11 cellular contexts compared by ENCODE assay signal in the genomic region with DNA sequence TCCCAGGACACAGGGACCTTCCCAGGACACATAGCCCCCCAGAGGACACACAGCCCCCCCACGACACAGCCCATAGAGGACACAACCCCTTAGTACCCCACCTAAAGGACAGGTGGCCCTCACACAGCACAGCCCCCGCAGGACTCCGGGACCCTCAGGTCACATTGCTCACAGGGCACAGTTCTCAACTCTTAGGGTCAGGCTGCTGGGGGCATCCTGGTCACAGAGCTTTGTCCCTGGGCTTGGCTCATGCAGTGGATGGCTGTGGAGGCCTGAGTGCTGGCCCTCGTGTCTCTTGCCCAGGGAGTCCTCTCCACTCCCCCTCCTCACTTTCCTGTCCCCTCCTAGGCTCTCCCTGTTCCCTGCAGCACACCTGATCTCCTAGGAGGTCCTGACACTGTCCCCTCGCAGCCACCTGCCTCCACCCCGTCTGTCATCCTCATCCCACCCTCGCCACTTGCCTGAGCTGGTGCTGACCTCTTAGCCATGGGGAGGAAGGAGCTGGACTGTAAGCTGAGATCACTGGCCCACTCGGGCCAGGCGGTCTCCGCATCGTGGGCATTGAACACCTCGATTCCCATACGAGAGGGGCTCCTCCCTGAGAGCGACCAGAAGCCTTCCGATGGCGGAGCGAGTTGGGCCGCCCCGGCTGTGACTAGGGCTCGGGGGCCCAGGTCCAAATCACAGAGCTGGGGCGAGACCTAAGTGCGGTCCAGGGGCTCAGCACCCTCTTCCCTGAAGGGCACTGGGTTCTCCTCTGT. TPM values are rescaled to one million over a fixed set of nuclear protein-coding genes. Genes with fewer than 3 reads are reported as not detected.
DNase-seq lines count a peak whose midpoint lies in the region; ATAC-seq and TF ChIP-seq lines count a peak whose summit lies in the region.
"Had no signal": no experiment of that assay in that cellular context is flagged by ENCODE, and none has a peak within 500 bp of the region (broad histone marks: within the 10 kb centered on the region; RNA-seq: fewer than 3 reads in every experiment).

No MANE protein-coding gene starts in this region.

- no peak for TF ChIP-seq CTCF in esophagus muscularis mucosa (IDR thresholded peaks at IDR 0.05)
- no peak for TF ChIP-seq CTCF in spleen (IDR thresholded peaks at IDR 0.05 in 8 of 11, conservative IDR thresholded peaks at IDR 0.05 in 3 of 11)
- TF ChIP-seq CTCF in H9 (conservative IDR thresholded peaks at IDR 0.05) = no peak

- WGBS in esophagus muscularis mucosa = 86% methylated on average over 19 of the region's 22 CpGs
- 87 to 92% (median 89%) methylated on average over 10 to 22 of the region's 22 CpGs for whole genome bisulfite sequencing in spleen, 5 donors
- WGBS in H9 (ENCODE audit: extremely low coverage, insufficient read length, low lambda C conversion rate) = no CpG with 5 or more reads among the region's 22 CpGs

- intact Hi-C loops in esophagus muscularis mucosa (cut with DNase I) (loop anchor here (5.0 kb wide), 2 partner anchors 57 to 103 kb away; a partner anchor contains a TSS), spleen (cut with DNase I; ENCODE audit: low total_unique reads) (loop anchor here (10.0 kb wide), 1 partner anchor 105 kb away; a partner anchor contains a TSS)

- H3K9me3 Mint-ChIP-seq in T-helper 2 cell treated with Interferon-gamma antibody and Interleukin-4, amounts not matched to agents 5 μg/mL and 100 μg/mL, for 36 hours = no peaks in the 10 kb centered on the region
- H3K9me3 Mint-ChIP-seq in H9 = no peaks in the 10 kb centered on the region

- H3K4me3 Mint-ChIP-seq in T-helper 2 cell treated with Interferon-gamma antibody and Interleukin-4, amounts not matched to agents 5 μg/mL and 100 μg/mL, for 36 hours = peak overlapping the region; percentile 59
- H3K4me3 Mint-ChIP-seq in T-helper 17 cell (peak overlapping the region; percentile 53), H9 (peak overlapping the region in 1 of 2 experiments; percentile 66; a peak in 4 of 5 replicates)

- H3K9me3 ChIP-seq in T-helper 17 cell (ENCODE audit: control insufficient read depth, low read length, poor library complexity, severe bottlenecking) = no peaks in the 10 kb centered on the region
- H3K9me3 ChIP-seq in esophagus muscularis mucosa = no peaks in the 10 kb centered on the region
- H3K9me3 ChIP-seq in spleen = no peaks in the 10 kb centered on the region
- H3K9me3 ChIP-seq in H9 (ENCODE audit: control insufficient read depth, low read depth, low read length) = no peaks in the 10 kb centered on the region
- H3K9me3 ChIP-seq: lower lobe of right lung had no signal

- H2BK12ac ChIP-seq in H9 (ENCODE audit: insufficient read length, low read depth, low read length) = no peak overlapping the region

- no peak overlapping the region for H2BK5ac ChIP-seq in H9 (ENCODE audit: insufficient read length, low read length)

- H2BK20ac ChIP-seq in H9 (ENCODE audit: low read depth, low read length, poor library complexity, severe bottlenecking) = no peak overlapping the region

- no peak overlapping the region for H3K9ac ChIP-seq in H9 (ENCODE audit: extremely low read depth, insufficient read length, low read length)

- H3K27me3 ChIP-seq in esophagus muscularis mucosa (no peaks in the 10 kb centered on the region), spleen (replicated peaks in 1 of 7) (no peaks in the 10 kb centered on the region), H9 (ENCODE audit: insufficient read depth, low read length) (no peaks in the 10 kb centered on the region)

- TF ChIP-seq POLR2A in esophagus muscularis mucosa (IDR thresholded peaks at IDR 0.05; ENCODE audit: low read depth) (no peak), spleen (IDR thresholded peaks at IDR 0.05) (no peak)

- no peaks in the 10 kb centered on the region for H4K20me1 ChIP-seq in H9 (ENCODE audit: control insufficient read depth, insufficient read depth, insufficient read length)

- peaks cover 15% of the 10 kb centered on the region for H3K4me1 Mint-ChIP-seq in T-helper 2 cell treated with Interferon-gamma antibody and Interleukin-4, amounts not matched to agents 5 μg/mL and 100 μg/mL, for 36 hours (ENCODE audit: low read depth)
- H3K4me1 Mint-ChIP-seq in T-helper 17 cell (peaks cover 24% of the 10 kb centered on the region), H9 (peaks cover 7 to 23% of the 10 kb centered on the region in 2 experiments)

- H3K79me1 ChIP-seq in H9 (ENCODE audit: insufficient read depth, low read depth, low read length, poor library complexity, severe bottlenecking) = peaks cover 4% of the 10 kb centered on the region

- no peak overlapping the region for H4K8ac ChIP-seq in H9 (replicated peaks; ENCODE audit: insufficient read length, low read depth, low read length)

- H3K4me3 ChIP-seq in esophagus muscularis mucosa (no peak overlapping the region), spleen (no peak overlapping the region)

- no peak overlapping the region for H2AFZ ChIP-seq in H9 (ENCODE audit: low read length)

- DNase-seq in T-helper 2 cell treated with Interferon-gamma antibody and Interleukin-4, amounts not matched to agents 5 μg/mL and 100 μg/mL, for 36 hours (ENCODE audit: low spot score) = no peak
- no peak for DNase-seq in T-helper 2 cell
- peak in 1 of 3 donors; percentile 14 for DNase-seq in T-helper 17 cell
- no peak for DNase-seq in esophagus muscularis mucosa (ENCODE audit: extremely low spot score)
- peak; percentile 82 for DNase-seq in spleen
- no peak for DNase-seq in inferior parietal cortex (ENCODE audit: extremely low spot score)
- DNase-seq in H9 = no peak
- DNase-seq in NCI-H748 treated with DMSO at 0.1 percent for 48 hours (lab: John Stamatoyannopoulos, UW) = no peak
- DNase-seq: effector CD8-positive, alpha-beta T cell; T-helper 9 cell had no signal

- no peak for ATAC-seq in T-helper 17 cell

- TF ChIP-seq EP300 in esophagus muscularis mucosa (IDR thresholded peaks at IDR 0.05) = no peak

- no peaks in the 10 kb centered on the region for H3K27me3 Mint-ChIP-seq in T-helper 2 cell treated with Interferon-gamma antibody and Interleukin-4, amounts not matched to agents 5 μg/mL and 100 μg/mL, for 36 hours (ENCODE audit: low read depth)
- H3K27me3 Mint-ChIP-seq in T-helper 17 cell (no peaks in the 10 kb centered on the region), H9 (ENCODE audit: low read depth) (peaks cover 8% of the 10 kb centered on the region)

- peak overlapping the region in 3 of 4 donors; percentile 98 to 99 (median 98) for H3K27ac ChIP-seq in esophagus muscularis mucosa (replicated peaks in 1 of 4)
- no peak overlapping the region for H3K27ac ChIP-seq in spleen
- H3K27ac ChIP-seq in H9 (ENCODE audit: insufficient read length, low read depth, low read length) = no peak overlapping the region
- H3K27ac ChIP-seq: lower lobe of right lung had no signal

- no peak overlapping the region for H3K18ac ChIP-seq in H9 (ENCODE audit: insufficient read length, low read depth, low read length)

- no peak overlapping the region for H3K4me2 ChIP-seq in H9 (ENCODE audit: insufficient read depth, insufficient read length, low read length)

- H3K56ac ChIP-seq in H9 (ENCODE audit: insufficient read length, low read depth, low read length) = no peak overlapping the region

- peaks cover 8% of the 10 kb centered on the region for H3K23me2 ChIP-seq in H9 (ENCODE audit: insufficient read length, low read depth, low read length, poor library complexity, severe bottlenecking)

- peaks cover 0 to 2% (median 0%) of the 10 kb centered on the region in 4 donors for H3K36me3 ChIP-seq in esophagus muscularis mucosa
- peaks cover 0 to 2% (median under 1%) of the 10 kb centered on the region in 6 donors for H3K36me3 ChIP-seq in spleen
- H3K36me3 ChIP-seq: lower lobe of right lung had no signal

- H2AK5ac ChIP-seq in H9 (ENCODE audit: insufficient read length, low read length) = no peak overlapping the region

- no peak overlapping the region for H4K91ac ChIP-seq in H9 (ENCODE audit: insufficient read length, low read depth, low read length)

- H3K4me1 ChIP-seq in esophagus muscularis mucosa = peaks cover 25 to 39% (median 32%) of the 10 kb centered on the region in 4 donors
- H3K4me1 ChIP-seq in spleen = peaks cover 19 to 46% (median 28%) of the 10 kb centered on the region in 6 donors
- no peaks in the 10 kb centered on the region; the same call in 1 of the 2 replicates for H3K4me1 ChIP-seq in H9 (ENCODE audit: insufficient read depth, low read length)

- H4K5ac ChIP-seq in H9 (ENCODE audit: insufficient read length, low read depth, low read length) = no peak overlapping the region

- H2BK15ac ChIP-seq in H9 (ENCODE audit: low read depth, low read length) = no peak overlapping the region

- peak overlapping the region; percentile 67 for H3K27ac Mint-ChIP-seq in T-helper 2 cell treated with Interferon-gamma antibody and Interleukin-4, amounts not matched to agents 5 μg/mL and 100 μg/mL, for 36 hours
- H3K27ac Mint-ChIP-seq in T-helper 17 cell = no peak overlapping the region
- peak overlapping the region in 1 of 3 experiments; percentile 65; a peak in 1 of 7 replicates for H3K27ac Mint-ChIP-seq in H9

- H3K79me2 ChIP-seq in H9 (ENCODE audit: insufficient read depth, low read length) = peaks cover 19% of the 10 kb centered on the region; the same call in 1 of the 2 replicates

- no peak overlapping the region for H2BK120ac ChIP-seq in H9 (ENCODE audit: low read depth, low read length, poor library complexity, severe bottlenecking)

- no peak overlapping the region for H3K4ac ChIP-seq in H9 (ENCODE audit: low read depth, low read length)

- no peak overlapping the region; the same call in 1 of the 2 replicates for H3K14ac ChIP-seq in H9 (ENCODE audit: insufficient read depth, low read length)

- peaks cover 2% of the 10 kb centered on the region for H3K36me3 Mint-ChIP-seq in T-helper 2 cell treated with Interferon-gamma antibody and Interleukin-4, amounts not matched to agents 5 μg/mL and 100 μg/mL, for 36 hours (ENCODE audit: low read depth)
- H3K36me3 Mint-ChIP-seq in T-helper 17 cell (ENCODE audit: low read depth) = peaks cover 2% of the 10 kb centered on the region
- peaks cover 0 to under 1% (median 0%) of the 10 kb centered on the region in 3 experiments; a peak in 3 of 7 replicates for H3K36me3 Mint-ChIP-seq in H9 (ENCODE audit: insufficient read depth in 1 of 3, low read depth in 3 of 3)

- no peak overlapping the region for H3K23ac ChIP-seq in H9 (ENCODE audit: insufficient read length, low read depth, low read length)

- H3T11ph ChIP-seq in H9 (ENCODE audit: low read length) = no peak overlapping the region

RNA-seq across cellular contexts. Expression of a gene that starts 1.4 kb away (rescaled TPM):
- 10 to 100 TPM; 65.6 to 67.1 TPM for total RNA-seq in T-helper 17 cell
- total RNA-seq in esophagus muscularis mucosa = 10 to 100 TPM; 57.3 to 81.4 (median 74.4) TPM
- total RNA-seq in spleen = 10 to 100 TPM; 62.6 to 80.2 (median 67.0) TPM
- 10 to 100 TPM; 30.9 to 52.7 (median 34.9) TPM for polyA plus RNA-seq in spleen
- 105 and 110 TPM in 2 replicates for total RNA-seq in H9 (2021)

RNA-seq across cellular contexts. Expression of a gene that starts 48.8 kb away (rescaled TPM):
- total RNA-seq in T-helper 17 cell (1 to 10 TPM; 4.0 to 5.3 TPM), esophagus muscularis mucosa (10 to 100 TPM in 3 of 4 donors, 1 to 10 TPM in 1; 6.2 to 24.3 (median 19.4) TPM), spleen (10 to 100 TPM in 2 of 7 donors, 1 to 10 TPM in 5; 4.1 to 13.6 (median 5.5) TPM), H9 (2021) (3.5 and 5.1 TPM in 2 replicates)
- polyA plus RNA-seq in spleen = 1 to 10 TPM; 5.3 to 8.6 (median 8.5) TPM

Comparison
In these comparisons a context has a peak if more than half of its experiments do, and no peak if none do; other contexts are left out.
1. H3K27ac ChIP-seq: peak in esophagus muscularis mucosa (3 of 4); none in spleen (0 of 8) and H9 (single experiment).